ENCODE assay signal across 19 cellular contexts in genomic region chr1:30645807-30646206, GRCh38.
DNase-seq lines count a peak whose midpoint lies in the region; ATAC-seq and TF ChIP-seq lines count a peak whose summit lies in the region.
"Had no signal": no experiment of that assay in that cellular context is flagged by ENCODE, and none has a peak within 500 bp of the region (broad histone marks: within the 10 kb centered on the region; RNA-seq: fewer than 3 reads in every experiment).

No MANE protein-coding gene starts in this region.

- no peak for TF ChIP-seq POLR2A in breast epithelium (IDR thresholded peaks at IDR 0.05)

- H3K4me3 Mint-ChIP-seq in MCF 10A (ENCODE audit: unreplicated experiment): no peak overlapping the region
- H3K4me3 Mint-ChIP-seq in activated T-helper 17 cell treated with anti-CD3 and anti-CD28 coated beads, Interleukin-2, amount 50 U/mL, for 72 hours: no peak overlapping the region
- no peak overlapping the region for H3K4me3 Mint-ChIP-seq in CD8-positive, alpha-beta T cell

- H3K27me3 ChIP-seq in breast epithelium (peaks cover 0 to 5% of the 10 kb centered on the region in 2 donors), foreskin keratinocyte (no peaks in the 10 kb centered on the region)
- no peaks in the 10 kb centered on the region for H3K27me3 ChIP-seq in CD8-positive, alpha-beta T cell (ENCODE audit: insufficient read depth, low read length)

- H3K27ac ChIP-seq in breast epithelium (no peak overlapping the region), foreskin keratinocyte (peak overlapping the region; percentile 53)
- no peak overlapping the region for H3K27ac ChIP-seq in CD8-positive, alpha-beta T cell (ENCODE audit: low read depth, low read length)
- H3K27ac ChIP-seq: 22Rv1, C4-2B, lower lobe of right lung, parathyroid adenoma, skin epidermis, tibial artery had no signal

- no peaks in the 10 kb centered on the region for H3K36me3 ChIP-seq in breast epithelium
- H3K36me3 ChIP-seq in CD8-positive, alpha-beta T cell (ENCODE audit: insufficient read depth, low read length): no peaks in the 10 kb centered on the region
- H3K36me3 ChIP-seq: lower lobe of right lung, tibial artery had no signal

- no peak overlapping the region for H3K27ac Mint-ChIP-seq in MCF 10A (ENCODE audit: low read depth, unreplicated experiment)
- no peak overlapping the region for H3K27ac Mint-ChIP-seq in activated T-helper 17 cell treated with anti-CD3 and anti-CD28 coated beads, Interleukin-2, amount 50 U/mL, for 72 hours
- no peak overlapping the region for H3K27ac Mint-ChIP-seq in CD8-positive, alpha-beta T cell
- H3K27ac Mint-ChIP-seq: naive B cell had no signal

- POLR2A ChIA-PET in MCF 10A (lab: Yijun Ruan, JAX): no interaction called here
- POLR2A ChIA-PET in CD8-positive, alpha-beta T cell (lab: Charles Lee): no interaction called here

- no peaks in the 10 kb centered on the region for H3K36me3 Mint-ChIP-seq in MCF 10A (ENCODE audit: insufficient read depth, unreplicated experiment)
- H3K36me3 Mint-ChIP-seq in activated T-helper 17 cell treated with anti-CD3 and anti-CD28 coated beads, Interleukin-2, amount 50 U/mL, for 72 hours (ENCODE audit: low read depth): no peaks in the 10 kb centered on the region
- H3K36me3 Mint-ChIP-seq in CD8-positive, alpha-beta T cell: no peaks in the 10 kb centered on the region

- DNase-seq in MCF 10A (ENCODE audit: unreplicated experiment): peak; percentile 19
- no peak for DNase-seq in breast epithelium (ENCODE audit: low spot score in 2 of 2)
- DNase-seq in foreskin keratinocyte: peak; percentile 78 to 90
- DNase-seq in CD8-positive, alpha-beta T cell: no peak
- no peak for DNase-seq in activated CD8-positive, alpha-beta memory T cell treated with anti-CD3 and anti-CD28 coated beads, Interleukin-2, amount 50 U/mL, for 4 hours
- no peak for DNase-seq in NCI-H2227 treated with DMSO at 0.1 percent for 48 hours (lab: John Stamatoyannopoulos, UW)
- no peak for DNase-seq in activated naive CD4-positive, alpha-beta T cell treated with anti-CD3 and anti-CD28 coated beads, Interleukin-2, amount 50 U/mL, for 16 hours
- DNase-seq: activated CD4-positive, alpha-beta T cell treated with anti-CD3 and anti-CD28 coated beads for 1 hour; amniotic stem cell; lower lobe of right lung; naive B cell; NCI-H1694 treated with DMSO at 0.1 percent for 48 hours; tibial artery had no signal

- no peaks in the 10 kb centered on the region for H3K4me1 ChIP-seq in breast epithelium
- H3K4me1 ChIP-seq in foreskin keratinocyte: peaks cover 26% of the 10 kb centered on the region
- H3K4me1 ChIP-seq in CD8-positive, alpha-beta T cell (ENCODE audit: insufficient read depth, low read length): no peaks in the 10 kb centered on the region
- H3K4me1 ChIP-seq: lower lobe of right lung, parathyroid adenoma, tibial artery had no signal

- TF ChIP-seq CTCF in MCF 10A (IDR thresholded peaks at IDR 0.05; ENCODE audit: unreplicated experiment) (no peak), breast epithelium (IDR thresholded peaks at IDR 0.05) (no peak), foreskin keratinocyte (conservative IDR thresholded peaks at IDR 0.05) (no peak)
- no peak for TF ChIP-seq CTCF in CD8-positive, alpha-beta T cell (IDR thresholded peaks at IDR 0.05)

- CTCF ChIA-PET in MCF 10A (lab: Yijun Ruan, JAX): no interaction called here
- CTCF ChIA-PET in CD8-positive, alpha-beta T cell (lab: Charles Lee): no interaction called here

- no peaks in the 10 kb centered on the region for H3K9me3 Mint-ChIP-seq in MCF 10A (ENCODE audit: unreplicated experiment)
- H3K9me3 Mint-ChIP-seq in activated T-helper 17 cell treated with anti-CD3 and anti-CD28 coated beads, Interleukin-2, amount 50 U/mL, for 72 hours: no peaks in the 10 kb centered on the region
- H3K9me3 Mint-ChIP-seq in CD8-positive, alpha-beta T cell: no peaks in the 10 kb centered on the region

- peaks cover 21% of the 10 kb centered on the region for H3K4me1 Mint-ChIP-seq in MCF 10A (ENCODE audit: insufficient read depth, unreplicated experiment)
- no peaks in the 10 kb centered on the region for H3K4me1 Mint-ChIP-seq in activated T-helper 17 cell treated with anti-CD3 and anti-CD28 coated beads, Interleukin-2, amount 50 U/mL, for 72 hours
- peaks cover 15% of the 10 kb centered on the region for H3K4me1 Mint-ChIP-seq in CD8-positive, alpha-beta T cell (ENCODE audit: low read depth)

- no peak overlapping the region for H3K4me3 ChIP-seq in breast epithelium
- H3K4me3 ChIP-seq in CD8-positive, alpha-beta T cell (ENCODE audit: low read depth, low read length): no peak overlapping the region
- H3K4me3 ChIP-seq: lower lobe of right lung, skin epidermis, tibial artery had no signal

- intact Hi-C loops in MCF 10A (cut with micrococcal nuclease): no loop called here
- intact Hi-C loops in breast epithelium (cut with DNase I; ENCODE audit: low total_unique reads): no loop called here
- intact Hi-C loops in CD8-positive, alpha-beta T cell (cut with DNase I, micrococcal nuclease): no loop called here

- no peaks in the 10 kb centered on the region for H3K27me3 Mint-ChIP-seq in MCF 10A (ENCODE audit: insufficient read depth, unreplicated experiment)
- H3K27me3 Mint-ChIP-seq in activated T-helper 17 cell treated with anti-CD3 and anti-CD28 coated beads, Interleukin-2, amount 50 U/mL, for 72 hours: peaks cover 41% of the 10 kb centered on the region
- peaks cover 44% of the 10 kb centered on the region for H3K27me3 Mint-ChIP-seq in CD8-positive, alpha-beta T cell (ENCODE audit: low read depth)

- H3K9me3 ChIP-seq in breast epithelium: no peaks in the 10 kb centered on the region
- H3K9me3 ChIP-seq in CD8-positive, alpha-beta T cell (ENCODE audit: low read length): no peaks in the 10 kb centered on the region
- H3K9me3 ChIP-seq: lower lobe of right lung, tibial artery had no signal

- peak; percentile 52 for ATAC-seq in activated T-helper 17 cell treated with anti-CD3 and anti-CD28 coated beads, Interleukin-2, amount 50 U/mL, for 72 hours (replicated peaks)
- ATAC-seq in foreskin keratinocyte: peak; percentile 71
- ATAC-seq in CD8-positive, alpha-beta T cell: no peak
- ATAC-seq: HepG2, lower lobe of right lung had no signal

- BruUV-seq in MCF 10A (replicated peaks; lab: Mats Ljungman, UMichigan): no TSS peak

Comparison
In these comparisons a context has a peak if more than half of its experiments do, and no peak if none do; other contexts are left out.
1. DNase-seq: peak in MCF 10A (single experiment) and foreskin keratinocyte (2 of 2); none in breast epithelium (0 of 2), CD8-positive, alpha-beta T cell (0 of 7), activated CD8-positive, alpha-beta memory T cell treated with anti-CD3 and anti-CD28 coated beads, Interleukin-2, amount 50 U/mL, for 4 hours (single experiment), NCI-H2227 treated with DMSO at 0.1 percent for 48 hours (single experiment) and activated naive CD4-positive, alpha-beta T cell treated with anti-CD3 and anti-CD28 coated beads, Interleukin-2, amount 50 U/mL, for 16 hours (single experiment).